14 cellular contexts compared by ENCODE assay signal in the genomic region with DNA sequence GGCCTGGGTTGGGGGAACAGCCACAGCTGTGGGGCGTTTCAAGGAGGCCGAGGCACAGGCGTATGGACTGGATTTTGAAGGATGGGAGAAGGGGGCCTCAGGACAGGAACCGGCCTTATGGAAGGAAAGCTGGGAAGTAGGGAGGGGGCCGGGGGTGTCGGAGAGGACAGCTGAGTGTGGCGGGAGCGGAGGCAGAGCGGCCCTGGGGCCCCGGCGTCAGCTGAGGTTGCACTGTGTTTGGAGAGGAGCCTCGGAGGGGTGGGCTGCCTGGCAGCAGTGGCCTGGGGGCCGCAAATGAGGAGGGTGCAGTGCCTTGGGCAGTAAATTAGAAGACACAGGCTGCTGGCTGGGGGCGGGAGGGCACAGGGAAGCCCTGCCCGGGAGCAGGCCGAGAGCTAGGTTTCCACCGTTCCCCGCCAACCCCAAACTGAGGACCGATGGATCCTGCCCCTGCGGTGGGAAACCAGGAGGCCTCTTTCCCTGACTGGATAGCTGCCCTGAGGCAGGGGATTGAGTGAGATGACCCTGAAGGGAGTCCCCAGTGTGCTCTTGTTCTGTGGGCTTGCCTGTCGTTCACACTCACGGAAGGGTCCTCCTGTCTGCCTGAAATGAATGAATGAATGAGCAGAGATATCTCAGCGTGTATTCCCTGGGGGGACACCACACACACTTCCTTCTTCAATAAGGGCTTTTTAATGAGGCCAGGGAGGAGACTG. TPM values are rescaled to one million over a fixed set of nuclear protein-coding genes. Genes with fewer than 3 reads are reported as not detected.
A peak's percentile ranks its signal among the peaks of the same experiment; 100 is the strongest.
DNase-seq lines count a peak whose midpoint lies in the region; ATAC-seq and TF ChIP-seq lines count a peak whose summit lies in the region.
"Had no signal": no experiment of that assay in that cellular context is flagged by ENCODE, and none has a peak within 500 bp of the region (broad histone marks: within the 10 kb centered on the region; RNA-seq: fewer than 3 reads in every experiment).

No MANE protein-coding gene starts in this region.

- H3K4me2 ChIP-seq in BLaER1 treated with 17β-estradiol and CSF1 and Interleukin-3, amounts not matched to agents 10 nM and 100 nM, result peak overlapping the region; percentile 95 to 99 (median 97)

- peak overlapping the region in 10 of 11 experiments; percentile 81 to 90 (median 86); a peak in 20 of 22 replicates for H3K27ac ChIP-seq in BLaER1 treated with 17β-estradiol and CSF1 and Interleukin-3, amounts not matched to agents 10 nM and 100 nM
- no peak overlapping the region for H3K27ac ChIP-seq in muscle layer of colon (ENCODE audit: low read depth, low read length)
- no peak overlapping the region for H3K27ac ChIP-seq in gastrocnemius medialis
- H3K27ac ChIP-seq: colonic mucosa had no signal

- TF ChIP-seq CTCF in gastrocnemius medialis (IDR thresholded peaks at IDR 0.05 in 4 of 5, conservative IDR thresholded peaks at IDR 0.05 in 1 of 5), result no peak
- TF ChIP-seq CTCF in omental fat pad (IDR thresholded peaks at IDR 0.05), result no peak

- peak overlapping the region; percentile 25 for H3K4me3 Mint-ChIP-seq in activated T-helper 17 cell treated with anti-CD3 and anti-CD28 coated beads, Interleukin-2, amount 50 U/mL, for 72 hours

- H3K9me3 Mint-ChIP-seq in activated T-helper 17 cell treated with anti-CD3 and anti-CD28 coated beads, Interleukin-2, amount 50 U/mL, for 72 hours, result no peaks in the 10 kb centered on the region

- no peak for TF ChIP-seq POLR2A in gastrocnemius medialis (IDR thresholded peaks at IDR 0.05)

- intact Hi-C loops in gastrocnemius medialis (cut with DNase I; ENCODE audit: low total_unique reads), result loop anchor here (10.0 kb wide), 1 partner anchor 282 kb away; no protein-coding TSS in a partner anchor

- H3K27me3 ChIP-seq in BLaER1 treated with 17β-estradiol and CSF1 and Interleukin-3, amounts not matched to agents 10 nM and 100 nM, result no peaks in the 10 kb centered on the region
- H3K27me3 ChIP-seq in muscle layer of colon (ENCODE audit: control insufficient read depth in 1 of 2, insufficient read depth in 2 of 2, low read length in 2 of 2) (no peaks in the 10 kb centered on the region), gastrocnemius medialis (no peaks in the 10 kb centered on the region)
- H3K27me3 ChIP-seq: colonic mucosa, upper lobe of left lung had no signal

- in situ Hi-C loops in gastrocnemius medialis (cut with MboI; ENCODE audit: low sequenced_read_pairs in 4 of 4), result loop anchor here in 2 of 4 donors (5.0 to 10.0 kb wide), 2 partner anchors 172 to 175 kb away; no protein-coding TSS in a partner anchor
- in situ Hi-C loops in ACHN (cut with HindIII; ENCODE audit: low pct_ligation_motif_present, low pct_unique_long_range_greater_than_20kb, low sequenced_read_pairs), result no loop called here

- no peaks in the 10 kb centered on the region for H3K27me3 Mint-ChIP-seq in activated T-helper 17 cell treated with anti-CD3 and anti-CD28 coated beads, Interleukin-2, amount 50 U/mL, for 72 hours

- no peak for ATAC-seq in activated T-helper 17 cell treated with anti-CD3 and anti-CD28 coated beads, Interleukin-2, amount 50 U/mL, for 72 hours (replicated peaks)
- ATAC-seq in gastrocnemius medialis, result no peak
- no peak for ATAC-seq in omental fat pad (ENCODE audit: low FRiP score)
- no peak for ATAC-seq in GM19023 (IDR thresholded peaks at IDR 0.05; ENCODE audit: unreplicated experiment)

- no peaks in the 10 kb centered on the region for H3K36me3 ChIP-seq in BLaER1 treated with 17β-estradiol and CSF1 and Interleukin-3, amounts not matched to agents 10 nM and 100 nM
- H3K36me3 ChIP-seq in muscle layer of colon (ENCODE audit: insufficient read depth, low read length), result no peaks in the 10 kb centered on the region
- no peaks in the 10 kb centered on the region for H3K36me3 ChIP-seq in gastrocnemius medialis
- H3K36me3 ChIP-seq: colonic mucosa, upper lobe of left lung had no signal

- peak overlapping the region; percentile 67 to 86 (median 81); a peak in 20 of 22 replicates for H3K9ac ChIP-seq in BLaER1 treated with 17β-estradiol and CSF1 and Interleukin-3, amounts not matched to agents 10 nM and 100 nM
- no peak overlapping the region for H3K9ac ChIP-seq in muscle layer of colon (ENCODE audit: low read length)

- no peaks in the 10 kb centered on the region for H4K20me1 ChIP-seq in BLaER1 treated with 17β-estradiol and CSF1 and Interleukin-3, amounts not matched to agents 10 nM and 100 nM

- peak overlapping the region; percentile 76 for H3K27ac Mint-ChIP-seq in activated T-helper 17 cell treated with anti-CD3 and anti-CD28 coated beads, Interleukin-2, amount 50 U/mL, for 72 hours

- H3K4me1 Mint-ChIP-seq in activated T-helper 17 cell treated with anti-CD3 and anti-CD28 coated beads, Interleukin-2, amount 50 U/mL, for 72 hours, result peaks cover 4% of the 10 kb centered on the region

- DNase-seq in GF-D8 (lab: John Stamatoyannopoulos, UW), result peak; percentile 43
- no peak for DNase-seq in gastrocnemius medialis
- DNase-seq in omental fat pad (ENCODE audit: low spot score), result no peak
- DNase-seq in ACHN, result no peak
- DNase-seq: Calu3, NCI-H146 had no signal

- H3K4me3 ChIP-seq in BLaER1 treated with 17β-estradiol and CSF1 and Interleukin-3, amounts not matched to agents 10 nM and 100 nM, result peak overlapping the region in 6 of 10 experiments; percentile 43 to 66 (median 54); a peak in 6 of 20 replicates
- H3K4me3 ChIP-seq in muscle layer of colon (ENCODE audit: low read depth in 1 of 2, low read length in 2 of 2) (peak overlapping the region; percentile 50 to 53), gastrocnemius medialis (no peak overlapping the region)

- H3K4me1 ChIP-seq in BLaER1 treated with 17β-estradiol and CSF1 and Interleukin-3, amounts not matched to agents 10 nM and 100 nM, result peaks cover 14 to 58% (median 44%) of the 10 kb centered on the region in 10 experiments
- H3K4me1 ChIP-seq in muscle layer of colon (ENCODE audit: insufficient read depth, low read length) (no peaks in the 10 kb centered on the region), gastrocnemius medialis (peaks cover 3% of the 10 kb centered on the region in 2 donors)
- H3K4me1 ChIP-seq: colonic mucosa had no signal

- H3K9me3 ChIP-seq in BLaER1 treated with 17β-estradiol and CSF1 and Interleukin-3, amounts not matched to agents 10 nM and 100 nM (replicated peaks in 1 of 11), result no peaks in the 10 kb centered on the region
- H3K9me3 ChIP-seq in muscle layer of colon (ENCODE audit: low read length) (no peaks in the 10 kb centered on the region), gastrocnemius medialis (no peaks in the 10 kb centered on the region)
- H3K9me3 ChIP-seq: colonic mucosa, upper lobe of left lung had no signal

- H3K36me3 Mint-ChIP-seq in activated T-helper 17 cell treated with anti-CD3 and anti-CD28 coated beads, Interleukin-2, amount 50 U/mL, for 72 hours (ENCODE audit: low read depth), result no peaks in the 10 kb centered on the region

RNA-seq across cellular contexts. Expression of a gene that starts 18.5 kb away (rescaled TPM):
- total RNA-seq in activated T-helper 17 cell treated with anti-CD3 and anti-CD28 coated beads, Interleukin-2, amount 50 U/mL, for 72 hours, result under 1 TPM in 1 of 2 donors, not detected in 1; 0.15 TPM
- total RNA-seq in gastrocnemius medialis, result under 1 TPM in 2 of 4 donors, not detected in 2; 0.16 to 0.62 TPM
- under 1 TPM in 1 of 4 donors, not detected in 3; 0.46 TPM for total RNA-seq in omental fat pad
- total RNA-seq: Calu3, lung microvascular endothelial cell had no signal

RNA-seq across cellular contexts. Expression of a gene that starts 19.0 kb away (rescaled TPM):
- total RNA-seq in activated T-helper 17 cell treated with anti-CD3 and anti-CD28 coated beads, Interleukin-2, amount 50 U/mL, for 72 hours, result 100 to 1,000 TPM; 104 to 117 TPM
- 10 to 100 TPM; 49.5 to 70.7 (median 53.9) TPM for total RNA-seq in gastrocnemius medialis
- total RNA-seq in omental fat pad, result 10 to 100 TPM; 69.3 to 93.9 (median 74.1) TPM

RNA-seq across cellular contexts. Expression of a gene that starts 43.6 kb away (rescaled TPM):
- total RNA-seq in activated T-helper 17 cell treated with anti-CD3 and anti-CD28 coated beads, Interleukin-2, amount 50 U/mL, for 72 hours, result 10 to 100 TPM in 1 of 2 donors, 1 to 10 TPM in 1; 6.5 to 13.5 TPM
- total RNA-seq in gastrocnemius medialis (not detected), omental fat pad (not detected)
- total RNA-seq: colonic mucosa, HT-29, lung microvascular endothelial cell, upper lobe of left lung had no signal

RNA-seq across cellular contexts. Expression of a gene that starts 48.0 kb away (rescaled TPM):
- total RNA-seq in activated T-helper 17 cell treated with anti-CD3 and anti-CD28 coated beads, Interleukin-2, amount 50 U/mL, for 72 hours, result 10 to 100 TPM in 1 of 2 donors, 1 to 10 TPM in 1; 7.5 to 14.8 TPM
- total RNA-seq in gastrocnemius medialis, result under 1 TPM in 1 of 4 donors, not detected in 3; 0.18 TPM
- under 1 TPM in 1 of 4 donors, not detected in 3; 0.50 TPM for total RNA-seq in omental fat pad

RNA-seq across cellular contexts. Expression of a gene that starts 50.3 kb away (rescaled TPM):
- 100 to 1,000 TPM; 109 to 117 TPM for total RNA-seq in activated T-helper 17 cell treated with anti-CD3 and anti-CD28 coated beads, Interleukin-2, amount 50 U/mL, for 72 hours
- 10 to 100 TPM; 33.0 to 76.7 (median 66.7) TPM for total RNA-seq in gastrocnemius medialis
- 10 to 100 TPM; 42.3 to 62.0 (median 49.6) TPM for total RNA-seq in omental fat pad

Comparison
In these comparisons a context has a peak if more than half of its experiments do, and no peak if none do; other contexts are left out.
1. H3K27ac ChIP-seq: peak in BLaER1 treated with 17β-estradiol and CSF1 and Interleukin-3, amounts not matched to agents 10 nM and 100 nM (10 of 11); none in muscle layer of colon (single experiment) and gastrocnemius medialis (0 of 4).
2. H3K4me3 ChIP-seq: peak in BLaER1 treated with 17β-estradiol and CSF1 and Interleukin-3, amounts not matched to agents 10 nM and 100 nM (6 of 10) and muscle layer of colon (2 of 2); none in gastrocnemius medialis (0 of 4).
3. RNA of a gene that starts 43.6 kb away (total RNA-seq): 6.5 to 13.5 TPM in activated T-helper 17 cell treated with anti-CD3 and anti-CD28 coated beads, Interleukin-2, amount 50 U/mL, for 72 hours; not detected in gastrocnemius medialis and not detected in omental fat pad; every median in the first group is over 4 times any median in the second.